8 cellular contexts compared by ENCODE assay signal in genomic region chr18:23503967-23504352, GRCh38. TPM values are rescaled to one million over a fixed set of nuclear protein-coding genes. Genes with fewer than 3 reads are reported as not detected.
DNase-seq lines count a peak whose midpoint lies in the region; ATAC-seq and TF ChIP-seq lines count a peak whose summit lies in the region.

No MANE protein-coding gene starts in this region.

- peak overlapping the region; percentile 91 for H3K27ac Mint-ChIP-seq in activated naive CD8-positive, alpha-beta T cell treated with anti-CD3 and anti-CD28 coated beads, Interleukin-2, amount 10 ng/mL, durations not matched to agents 7 days and 5 days

- intact Hi-C loops in left ventricle myocardium superior (cut with micrococcal nuclease) (no loop called here), left lung (cut with DNase I) (no loop called here), tibial artery (cut with DNase I; ENCODE audit: low total_unique reads) (loop anchor here (1.0 to 10.0 kb wide), 3 partner anchors 47 to 369 kb away; partner anchors contain the start of genes CABLES1 and NPC1)

- peak in 1 of 2 donors; percentile 17 for DNase-seq in cardiac muscle cell (ENCODE audit: low read depth in 1 of 2, low spot score in 1 of 2)
- no peak for DNase-seq in left ventricle myocardium superior
- no peak for DNase-seq in activated naive CD8-positive, alpha-beta T cell treated with anti-CD3 and anti-CD28 coated beads, Interleukin-2, amount 10 ng/mL, durations not matched to agents 7 days and 5 days
- peak in 1 of 2 donors; percentile 64 for DNase-seq in left lung
- DNase-seq in tibial artery = no peak
- DNase-seq in HuH-7 (ENCODE audit: low spot score) = no peak
- DNase-seq in SW 1271 (lab: John Stamatoyannopoulos, UW) = no peak
- no peak for DNase-seq in occipital lobe (lab: John Stamatoyannopoulos, UW)

- POLR2A ChIA-PET in activated naive CD8-positive, alpha-beta T cell treated with anti-CD3 and anti-CD28 coated beads, Interleukin-2, amount 10 ng/mL, durations not matched to agents 7 days and 5 days (lab: Charles Lee) = interaction anchor here (0.8 to 2.1 kb wide), 2 partner anchors 81 to 1904 kb away, joined by 3 to 8 read pairs; no protein-coding TSS in a partner anchor

- ATAC-seq in left ventricle myocardium superior = no peak
- no peak for ATAC-seq in activated naive CD8-positive, alpha-beta T cell treated with anti-CD3 and anti-CD28 coated beads, Interleukin-2, amount 10 ng/mL, durations not matched to agents 7 days and 5 days (ENCODE audit: low read depth)
- ATAC-seq in left lung = no peak

- H3K9me3 ChIP-seq in cardiac muscle cell (ENCODE audit: low read depth) (no peaks in the 10 kb centered on the region), left lung (no peaks in the 10 kb centered on the region), tibial artery (no peaks in the 10 kb centered on the region)

- peak overlapping the region; percentile 82 for H3K4me3 ChIP-seq in cardiac muscle cell
- peak overlapping the region; percentile 80 to 98 for H3K4me3 ChIP-seq in left lung
- peak overlapping the region; percentile 89 to 99 for H3K4me3 ChIP-seq in tibial artery

- peaks cover 7% of the 10 kb centered on the region for H3K4me1 ChIP-seq in cardiac muscle cell (ENCODE audit: low read depth)
- peaks cover 10 to 61% of the 10 kb centered on the region in 2 donors for H3K4me1 ChIP-seq in left lung
- peaks cover 0 to 35% (median 25%) of the 10 kb centered on the region in 4 donors for H3K4me1 ChIP-seq in tibial artery

- TF ChIP-seq CTCF in cardiac muscle cell (IDR thresholded peaks at IDR 0.05; ENCODE audit: low read depth, low read length) (no peak), left lung (IDR thresholded peaks at IDR 0.05) (no peak), tibial artery (IDR thresholded peaks at IDR 0.05) (no peak)

- H3K9me3 Mint-ChIP-seq in activated naive CD8-positive, alpha-beta T cell treated with anti-CD3 and anti-CD28 coated beads, Interleukin-2, amount 10 ng/mL, durations not matched to agents 7 days and 5 days = no peaks in the 10 kb centered on the region

- no peak overlapping the region for H3K27ac ChIP-seq in cardiac muscle cell
- H3K27ac ChIP-seq in left lung = peak overlapping the region; percentile 84 to 97
- peak overlapping the region; percentile 90 to 93 for H3K27ac ChIP-seq in tibial artery

- no peaks in the 10 kb centered on the region for H3K36me3 ChIP-seq in cardiac muscle cell
- H3K36me3 ChIP-seq in left lung = peaks cover 0 to 24% of the 10 kb centered on the region in 2 donors
- peaks cover 0 to 13% (median 6%) of the 10 kb centered on the region in 3 donors for H3K36me3 ChIP-seq in tibial artery

- H3K27me3 ChIP-seq in cardiac muscle cell (no peaks in the 10 kb centered on the region), left lung (no peaks in the 10 kb centered on the region), tibial artery (no peaks in the 10 kb centered on the region)

- peak overlapping the region; percentile 93 for H3K4me3 Mint-ChIP-seq in activated naive CD8-positive, alpha-beta T cell treated with anti-CD3 and anti-CD28 coated beads, Interleukin-2, amount 10 ng/mL, durations not matched to agents 7 days and 5 days

- peaks cover 43% of the 10 kb centered on the region for H3K4me1 Mint-ChIP-seq in activated naive CD8-positive, alpha-beta T cell treated with anti-CD3 and anti-CD28 coated beads, Interleukin-2, amount 10 ng/mL, durations not matched to agents 7 days and 5 days

- peaks cover 15% of the 10 kb centered on the region for H3K36me3 Mint-ChIP-seq in activated naive CD8-positive, alpha-beta T cell treated with anti-CD3 and anti-CD28 coated beads, Interleukin-2, amount 10 ng/mL, durations not matched to agents 7 days and 5 days

- H3K27me3 Mint-ChIP-seq in activated naive CD8-positive, alpha-beta T cell treated with anti-CD3 and anti-CD28 coated beads, Interleukin-2, amount 10 ng/mL, durations not matched to agents 7 days and 5 days = no peaks in the 10 kb centered on the region

RNA-seq across cellular contexts. Expression of gene RMC1, which starts 0.6 kb away (rescaled TPM):
- total RNA-seq in cardiac muscle cell = 10.4 and 13.5 TPM in 2 replicates
- 18.3 and 28.0 TPM in 2 replicates for polyA plus RNA-seq in cardiac muscle cell
- 12.6 TPM for total RNA-seq in left ventricle myocardium superior
- total RNA-seq in activated naive CD8-positive, alpha-beta T cell treated with anti-CD3 and anti-CD28 coated beads, Interleukin-2, amount 10 ng/mL, durations not matched to agents 7 days and 5 days = 10 to 100 TPM; 55.8 to 58.3 TPM
- total RNA-seq in left lung = 10 to 100 TPM; 37.6 to 37.9 TPM
- 37.0 TPM for total RNA-seq in occipital lobe

RNA-seq across cellular contexts. Expression of gene RIOK3, which starts 50.9 kb away (rescaled TPM):
- total RNA-seq in cardiac muscle cell (59.6 and 63.6 TPM in 2 replicates), left ventricle myocardium superior (54.8 TPM), left lung (10 to 100 TPM; 55.3 to 63.0 TPM), occipital lobe (55.7 TPM)
- 83.7 and 95.7 TPM in 2 replicates for polyA plus RNA-seq in cardiac muscle cell
- total RNA-seq in activated naive CD8-positive, alpha-beta T cell treated with anti-CD3 and anti-CD28 coated beads, Interleukin-2, amount 10 ng/mL, durations not matched to agents 7 days and 5 days = 10 to 100 TPM; 62.8 to 72.6 TPM
